In the genomic region with DNA sequence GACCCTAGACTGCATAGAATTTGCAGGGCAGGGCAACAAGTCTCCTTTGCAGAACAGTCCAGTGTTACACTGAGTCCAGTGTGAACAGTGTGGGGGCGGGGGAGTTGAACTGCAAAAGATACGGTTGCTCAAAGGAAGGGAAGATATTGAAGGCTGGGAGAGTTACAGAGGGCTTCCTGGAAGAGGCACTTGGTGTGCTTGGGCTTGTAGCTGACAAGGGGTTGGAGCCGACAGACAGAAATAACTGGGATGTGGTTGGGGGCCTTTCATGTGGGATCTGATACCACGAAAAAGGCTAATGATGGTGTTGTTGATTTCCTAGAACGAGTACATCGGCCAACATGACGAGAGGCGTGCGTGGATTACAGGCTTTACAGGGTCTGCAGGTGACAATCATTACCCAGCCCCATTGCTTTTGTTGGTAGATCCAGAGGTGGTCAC, we compare ENCODE assay signal across 20 cellular contexts. TPM values are rescaled to one million over a fixed set of nuclear protein-coding genes. Genes with fewer than 3 reads are reported as not detected.
DNase-seq lines count a peak whose midpoint lies in the region; ATAC-seq lines count a peak whose summit lies in the region.
"Had no signal": no experiment of that assay in that cellular context is flagged by ENCODE, and none has a peak within 500 bp of the region (broad histone marks: within the 10 kb centered on the region; RNA-seq: fewer than 3 reads in every experiment).

No MANE protein-coding gene starts in this region.

- POLR2A ChIA-PET in CD4-positive, alpha-beta memory T cell (lab: Charles Lee; ENCODE audit: partially characterized antibody), result interaction anchor here (0.8 to 2.9 kb wide), 6 partner anchors 10 to 161 kb away, joined by 3 to 10 read pairs (median 4); no protein-coding TSS in a partner anchor
- POLR2A ChIA-PET in naive thymus-derived CD8-positive, alpha-beta T cell (lab: Charles Lee), result interaction anchor here (1.3 to 2.6 kb wide), 3 partner anchors 9 to 33 kb away, joined by 4 to 9 read pairs (median 4); no protein-coding TSS in a partner anchor

- H3K36me3 Mint-ChIP-seq in CD4-positive, alpha-beta memory T cell, result no peaks in the 10 kb centered on the region
- H3K36me3 Mint-ChIP-seq in naive thymus-derived CD8-positive, alpha-beta T cell, result no peaks in the 10 kb centered on the region
- H3K36me3 Mint-ChIP-seq: naive B cell had no signal

- no peaks in the 10 kb centered on the region for H3K9me3 Mint-ChIP-seq in CD4-positive, alpha-beta memory T cell
- no peaks in the 10 kb centered on the region for H3K9me3 Mint-ChIP-seq in naive thymus-derived CD8-positive, alpha-beta T cell

- peak overlapping the region in 7 of 8 donors; percentile 48 to 80 (median 71) for H3K4me3 Mint-ChIP-seq in CD4-positive, alpha-beta memory T cell
- H3K4me3 Mint-ChIP-seq in naive thymus-derived CD8-positive, alpha-beta T cell, result peak overlapping the region in 8 of 10 donors; percentile 7 to 62 (median 28)
- H3K4me3 Mint-ChIP-seq: B cell, naive B cell had no signal

- peak overlapping the region in 6 of 7 donors; percentile 14 to 83 (median 44) for H3K27ac Mint-ChIP-seq in CD4-positive, alpha-beta memory T cell
- peak overlapping the region in 7 of 10 donors; percentile 22 to 87 (median 46) for H3K27ac Mint-ChIP-seq in naive thymus-derived CD8-positive, alpha-beta T cell
- H3K27ac Mint-ChIP-seq: B cell had no signal

- intact Hi-C loops in CD4-positive, alpha-beta memory T cell (cut with micrococcal nuclease), result no loop called here

- no peak overlapping the region for H3K4me3 ChIP-seq in CD4-positive, alpha-beta memory T cell (ENCODE audit: low read length in 2 of 2)
- H3K4me3 ChIP-seq: coronary artery, MG63 had no signal

- DNase-seq in CD4-positive, alpha-beta memory T cell, result peak; percentile 46 to 59 (median 47)
- DNase-seq in activated effector memory CD4-positive, alpha-beta T cell treated with Interleukin-2 at 50 U/mL for 16 hours, result peak; percentile 22
- peak in 5 of 10 donors; percentile 15 to 61 (median 24) for DNase-seq in naive thymus-derived CD8-positive, alpha-beta T cell
- DNase-seq in effector CD8-positive, alpha-beta T cell (lab: John Stamatoyannopoulos, UW), result no peak
- DNase-seq in AG20443 (ENCODE audit: low spot score), result no peak
- DNase-seq: activated gamma-delta T cell, DMS 273 treated with DMSO at 0.1 percent for 48 hours, GDM1, hippocampal formation, kidney, mammary epithelial cell, MG63, naive B cell, NCI-H82 had no signal

- no peak overlapping the region for H3K27ac ChIP-seq in CD4-positive, alpha-beta memory T cell (ENCODE audit: low read depth, low read length)
- peak overlapping the region; percentile 97 for H3K27ac ChIP-seq in KOPT-K1 (ENCODE audit: low read depth, low read length, poor library complexity, severe bottlenecking)
- H3K27ac ChIP-seq: coronary artery had no signal

- H3K4me1 Mint-ChIP-seq in CD4-positive, alpha-beta memory T cell, result peaks cover 23 to 38% (median 31%) of the 10 kb centered on the region in 4 donors
- peaks cover 18 to 46% (median 37%) of the 10 kb centered on the region in 4 donors for H3K4me1 Mint-ChIP-seq in naive thymus-derived CD8-positive, alpha-beta T cell

- H3K4me1 ChIP-seq in CD4-positive, alpha-beta memory T cell (ENCODE audit: insufficient read depth, low read length), result peaks cover 34% of the 10 kb centered on the region

- no peaks in the 10 kb centered on the region for H3K27me3 ChIP-seq in CD4-positive, alpha-beta memory T cell (ENCODE audit: insufficient read depth, low read length)
- H3K27me3 ChIP-seq: MG63 had no signal

- no peaks in the 10 kb centered on the region for H3K9me3 ChIP-seq in CD4-positive, alpha-beta memory T cell (ENCODE audit: control insufficient read depth in 1 of 2, low read length in 2 of 2)
- no peaks in the 10 kb centered on the region for H3K9me3 ChIP-seq in KOPT-K1 (ENCODE audit: insufficient read depth, low read length, poor library complexity, severe bottlenecking)
- H3K9me3 ChIP-seq: MG63 had no signal

- H3K27me3 Mint-ChIP-seq in CD4-positive, alpha-beta memory T cell, result no peaks in the 10 kb centered on the region
- no peaks in the 10 kb centered on the region for H3K27me3 Mint-ChIP-seq in naive thymus-derived CD8-positive, alpha-beta T cell
- H3K27me3 Mint-ChIP-seq: B cell had no signal

- H3K36me3 ChIP-seq in CD4-positive, alpha-beta memory T cell (ENCODE audit: insufficient read depth, low read length), result no peaks in the 10 kb centered on the region
- peaks cover 22% of the 10 kb centered on the region for H3K36me3 ChIP-seq in KOPT-K1 (ENCODE audit: insufficient read depth, low read length)
- H3K36me3 ChIP-seq: MG63 had no signal

- CTCF ChIA-PET in CD4-positive, alpha-beta memory T cell (lab: Charles Lee; ENCODE audit: partially characterized antibody), result interaction anchor here (1.1 to 1.4 kb wide), 3 partner anchors 22 to 79 kb away, joined by 3 to 6 read pairs (median 3); no protein-coding TSS in a partner anchor

- peak in 1 of 2 donors; percentile 71 for ATAC-seq in naive thymus-derived CD8-positive, alpha-beta T cell
- no peak for ATAC-seq in HG02938 (IDR thresholded peaks at IDR 0.05; ENCODE audit: unreplicated experiment)
- ATAC-seq: Panc1 had no signal

RNA-seq across cellular contexts. Expression of a gene that starts 6.1 kb away (rescaled TPM):
- total RNA-seq in CD4-positive, alpha-beta memory T cell, result under 1 TPM; 0.32 to 0.33 TPM
- polyA plus RNA-seq in CD4-positive, alpha-beta memory T cell, result under 1 TPM; 0.48 to 0.90 TPM
- not detected for total RNA-seq in naive thymus-derived CD8-positive, alpha-beta T cell
- polyA plus RNA-seq in naive thymus-derived CD8-positive, alpha-beta T cell, result under 1 TPM in 2 of 3 donors, not detected in 1; 0.13 to 0.47 TPM
- total RNA-seq: B cell, fibroblast of villous mesenchyme, mammary epithelial cell had no signal
- polyA plus RNA-seq: mammary epithelial cell had no signal

RNA-seq across cellular contexts. Expression of a gene that starts 34.8 kb away (rescaled TPM):
- 100 to 1,000 TPM; 148 to 152 TPM for total RNA-seq in CD4-positive, alpha-beta memory T cell
- 100 to 1,000 TPM in 1 of 2 donors, 10 to 100 TPM in 1; 83.3 to 211 TPM for polyA plus RNA-seq in CD4-positive, alpha-beta memory T cell
- 100 to 1,000 TPM; 154 to 158 TPM for total RNA-seq in naive thymus-derived CD8-positive, alpha-beta T cell
- polyA plus RNA-seq in naive thymus-derived CD8-positive, alpha-beta T cell, result 100 to 1,000 TPM; 100 to 187 (median 115) TPM
- total RNA-seq: fibroblast of villous mesenchyme, mammary epithelial cell had no signal
- polyA plus RNA-seq: mammary epithelial cell had no signal

Comparison
In these comparisons a context has a peak if more than half of its experiments do, and no peak if none do; other contexts are left out.
1. DNase-seq: peak in CD4-positive, alpha-beta memory T cell (5 of 5) and activated effector memory CD4-positive, alpha-beta T cell treated with Interleukin-2 at 50 U/mL for 16 hours (single experiment); none in effector CD8-positive, alpha-beta T cell (single experiment) and AG20443 (single experiment).